Comparison of ENCODE assay signal across 26 cellular contexts in genomic region chr9:70161414-70161732, GRCh38.
DNase-seq lines count a peak whose midpoint lies in the region; ATAC-seq and TF ChIP-seq lines count a peak whose summit lies in the region.
"Had no signal": no experiment of that assay in that cellular context is flagged by ENCODE, and none has a peak within 500 bp of the region (broad histone marks: within the 10 kb centered on the region; RNA-seq: fewer than 3 reads in every experiment).

No MANE protein-coding gene starts in this region.

- H3K9me3 ChIP-seq in heart left ventricle (no peaks in the 10 kb centered on the region), uterus (no peaks in the 10 kb centered on the region)
- H3K9me3 ChIP-seq: BLaER1, Peyer's patch had no signal

- peaks cover 59% of the 10 kb centered on the region for H3K4me1 Mint-ChIP-seq in brain
- H3K4me1 Mint-ChIP-seq in nephron, result peaks cover 60% of the 10 kb centered on the region
- H3K4me1 Mint-ChIP-seq: activated naive CD4-positive, alpha-beta T cell treated with anti-CD3 and anti-CD28 coated beads, Interleukin-2, amount 50 U/mL, for 24 hours; activated T-helper 17 cell treated with anti-CD3 and anti-CD28 coated beads, Interleukin-2, amount 50 U/mL, for 72 hours had no signal

- H3K36me3 ChIP-seq in heart left ventricle, result peaks cover 0 to 5% (median 0%) of the 10 kb centered on the region in 9 donors
- no peaks in the 10 kb centered on the region for H3K36me3 ChIP-seq in uterus
- H3K36me3 ChIP-seq: BLaER1, Peyer's patch had no signal

- TF ChIP-seq CTCF in brain (conservative IDR thresholded peaks at IDR 0.05) (no peak), heart left ventricle (IDR thresholded peaks at IDR 0.05) (no peak), nephron (IDR thresholded peaks at IDR 0.05; ENCODE audit: unreplicated experiment in 3 of 3) (no peak), uterus (IDR thresholded peaks at IDR 0.05) (no peak), GM13977 (IDR thresholded peaks at IDR 0.05; ENCODE audit: extremely low read depth, insufficient read depth, missing control alignments) (no peak)

- intact Hi-C loops in heart left ventricle (cut with DNase I) (loop anchor here in 1 of 10 donors (10.0 kb wide), 1 partner anchor 57 kb away; no protein-coding TSS in a partner anchor), uterus (cut with DNase I; ENCODE audit: low total_unique reads) (no loop called here)

- ATAC-seq in heart left ventricle, result peak in 1 of 4 donors; percentile 26
- no peak for ATAC-seq in HG03039 (IDR thresholded peaks at IDR 0.05; ENCODE audit: unreplicated experiment)
- ATAC-seq: activated CD8-positive, alpha-beta T cell treated with anti-CD3 and anti-CD28 coated beads for 36 hours; activated T-helper 17 cell treated with anti-CD3 and anti-CD28 coated beads, Interleukin-2, amount 50 U/mL, for 72 hours; K562 had no signal

- peak overlapping the region in 7 of 12 donors; percentile 2 to 71 (median 9) for H3K27ac ChIP-seq in heart left ventricle
- H3K27ac ChIP-seq in uterus, result peak overlapping the region; percentile 60 to 80
- H3K27ac ChIP-seq: BLaER1 had no signal

- H3K27me3 Mint-ChIP-seq in brain (no peaks in the 10 kb centered on the region), nephron (ENCODE audit: low read depth) (no peaks in the 10 kb centered on the region)
- H3K27me3 Mint-ChIP-seq: type B pancreatic cell had no signal

- no peaks in the 10 kb centered on the region for H3K27me3 ChIP-seq in heart left ventricle
- H3K27me3 ChIP-seq in uterus, result no peaks in the 10 kb centered on the region
- H3K27me3 ChIP-seq: BLaER1, Peyer's patch had no signal

- H3K36me3 Mint-ChIP-seq in brain (no peaks in the 10 kb centered on the region), nephron (ENCODE audit: low read depth) (no peaks in the 10 kb centered on the region)
- H3K36me3 Mint-ChIP-seq: activated naive CD4-positive, alpha-beta T cell treated with anti-CD3 and anti-CD28 coated beads, Interleukin-2, amount 50 U/mL, for 24 hours; type B pancreatic cell had no signal

- H3K27ac Mint-ChIP-seq in brain, result peak overlapping the region in 4 of 5 experiments; percentile 9 to 68 (median 28)
- H3K27ac Mint-ChIP-seq in nephron, result peak overlapping the region in 2 of 3 experiments; percentile 17 to 94
- H3K27ac Mint-ChIP-seq: activated CD8-positive, alpha-beta T cell treated with anti-CD3 and anti-CD28 coated beads for 36 hours; activated naive CD4-positive, alpha-beta T cell treated with anti-CD3 and anti-CD28 coated beads, Interleukin-2, amount 50 U/mL, for 24 hours; activated T-helper 17 cell treated with anti-CD3 and anti-CD28 coated beads, Interleukin-2, amount 50 U/mL, for 72 hours; type B pancreatic cell had no signal

- TF ChIP-seq POLR2A in heart left ventricle (IDR thresholded peaks at IDR 0.05) (no peak), uterus (IDR thresholded peaks at IDR 0.05) (no peak)

- no peak for DNase-seq in heart left ventricle
- no peak for DNase-seq in uterus
- DNase-seq in GM13977 (ENCODE audit: low spot score), result no peak
- DNase-seq in CD1c-positive myeloid dendritic cell (ENCODE audit: extremely low spot score), result no peak
- DNase-seq in NCI-H2196 treated with DMSO at 0.1 percent for 48 hours (lab: John Stamatoyannopoulos, UW; ENCODE audit: unreplicated experiment), result no peak
- DNase-seq: activated CD4-positive, alpha-beta T cell treated with anti-CD3 and anti-CD28 coated beads for 1 hour; activated CD8-positive, alpha-beta T cell treated with anti-CD3 and anti-CD28 coated beads for 36 hours; foreskin melanocyte; kidney glomerular epithelial cell; NCI-H1048; NCI-H2107; NCI-H446; NCI-H748 treated with DMSO at 0.1 percent for 48 hours; Peyer's patch; SIG-M5; stimulated activated CD4-positive, alpha-beta T cell treated with anti-CD3 and anti-CD28 coated beads, Interleukin-12 subunit alpha, Interleukin-12 subunit beta, amount 100 ng/mL, for 4 hours; stimulated activated CD4-positive, alpha-beta T cell treated with anti-CD3 and anti-CD28 coated beads, Interleukin-4, amount 100 ng/mL, for 1 hour had no signal

- H3K4me1 ChIP-seq in heart left ventricle (peaks cover 0 to 22% (median 5%) of the 10 kb centered on the region in 12 donors), uterus (peaks cover 0 to 10% of the 10 kb centered on the region in 2 donors)
- H3K4me1 ChIP-seq: BLaER1, Peyer's patch had no signal

- H3K4me3 ChIP-seq in heart left ventricle, result no peak overlapping the region
- H3K4me3 ChIP-seq in uterus, result no peak overlapping the region
- H3K4me3 ChIP-seq: BLaER1, K562, lung, Peyer's patch had no signal

- H3K9me3 Mint-ChIP-seq in brain, result no peaks in the 10 kb centered on the region
- H3K9me3 Mint-ChIP-seq in nephron, result no peaks in the 10 kb centered on the region
- H3K9me3 Mint-ChIP-seq: activated CD8-positive, alpha-beta T cell treated with anti-CD3 and anti-CD28 coated beads for 36 hours; activated naive CD4-positive, alpha-beta T cell treated with anti-CD3 and anti-CD28 coated beads, Interleukin-2, amount 50 U/mL, for 24 hours; activated T-helper 17 cell treated with anti-CD3 and anti-CD28 coated beads, Interleukin-2, amount 50 U/mL, for 72 hours; type B pancreatic cell had no signal

- in situ Hi-C loops in GM13977 (cut with MboI; ENCODE audit: low pct_unique_long_range_greater_than_20kb, low sequenced_read_pairs, unreplicated experiment), result no loop called here

- H3K4me3 Mint-ChIP-seq in brain (no peak overlapping the region), nephron (no peak overlapping the region)
- H3K4me3 Mint-ChIP-seq: activated CD8-positive, alpha-beta T cell treated with anti-CD3 and anti-CD28 coated beads for 36 hours; activated naive CD4-positive, alpha-beta T cell treated with anti-CD3 and anti-CD28 coated beads, Interleukin-2, amount 50 U/mL, for 24 hours; activated T-helper 17 cell treated with anti-CD3 and anti-CD28 coated beads, Interleukin-2, amount 50 U/mL, for 72 hours; type B pancreatic cell had no signal
